Comparison of ENCODE assay signal across 1 cellular context in genomic region chr5:181223729-181224389, GRCh38.
A peak's percentile ranks its signal among the peaks of the same experiment; 100 is the strongest.
TF ChIP-seq lines count a peak whose summit lies in the region.

No MANE protein-coding gene starts in this region.

TF ChIP-seq in H1, 55 proteins besides CTCF, POLR2A, EP300 and RAD21:
- TF ChIP-seq PHF8 (conservative IDR thresholded peaks at IDR 0.05; ENCODE audit: low read depth, low read length), result no peak
- no peak for TF ChIP-seq JUN (IDR thresholded peaks at IDR 0.05; ENCODE audit: low read depth, low read length)
- TF ChIP-seq, protein P1, sequence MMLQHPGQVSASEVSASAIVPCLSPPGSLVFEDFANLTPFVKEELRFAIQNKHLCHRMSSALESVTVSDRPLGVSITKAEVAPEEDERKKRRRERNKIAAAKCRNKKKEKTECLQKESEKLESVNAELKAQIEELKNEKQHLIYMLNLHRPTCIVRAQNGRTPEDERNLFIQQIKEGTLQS (IDR thresholded peaks at IDR 0.05; ENCODE audit: insufficient read depth, low read depth, low read length), result 0 out of 2 replicates have a peak, but pooled peaks have one; percentile 7
- TF ChIP-seq CREB1 (IDR thresholded peaks at IDR 0.05), result 0 out of 2 replicates have a peak, but pooled peaks have one; percentile 3
- peak in 1 of 2 experiments; percentile 17; a peak in 1 of 4 replicates for TF ChIP-seq SIN3A (conservative IDR thresholded peaks at IDR 0.05 in 1 of 2, IDR thresholded peaks at IDR 0.05 in 1 of 2; ENCODE audit: low read depth in 1 of 2, low read length in 2 of 2)
- TF ChIP-seq CTBP2 (IDR thresholded peaks at IDR 0.05; ENCODE audit: borderline replicate concordance, insufficient read depth, insufficient read length, low read length), result no peak
- TF ChIP-seq ZNF274 (IDR thresholded peaks at IDR 0.05; ENCODE audit: borderline replicate concordance, extremely low read depth, low read length), result no peak
- no peak for TF ChIP-seq NANOG (IDR thresholded peaks at IDR 0.05; ENCODE audit: insufficient read depth, low read depth, low read length, poor library complexity, severe bottlenecking)
- peak; percentile 93 for TF ChIP-seq YY1 (IDR thresholded peaks at IDR 0.05; ENCODE audit: low read depth, low read length)
- 0 out of 2 replicates have a peak, but pooled peaks have one; percentile 18 for TF ChIP-seq TEAD4 (IDR thresholded peaks at IDR 0.05; ENCODE audit: low read depth, low read length)
- no peak for TF ChIP-seq HDAC6 (IDR thresholded peaks at IDR 0.05; ENCODE audit: low read depth, low read length)
- no peak for TF ChIP-seq TBP (IDR thresholded peaks at IDR 0.05; ENCODE audit: low read depth, low read length)
- TF ChIP-seq, protein P2, sequence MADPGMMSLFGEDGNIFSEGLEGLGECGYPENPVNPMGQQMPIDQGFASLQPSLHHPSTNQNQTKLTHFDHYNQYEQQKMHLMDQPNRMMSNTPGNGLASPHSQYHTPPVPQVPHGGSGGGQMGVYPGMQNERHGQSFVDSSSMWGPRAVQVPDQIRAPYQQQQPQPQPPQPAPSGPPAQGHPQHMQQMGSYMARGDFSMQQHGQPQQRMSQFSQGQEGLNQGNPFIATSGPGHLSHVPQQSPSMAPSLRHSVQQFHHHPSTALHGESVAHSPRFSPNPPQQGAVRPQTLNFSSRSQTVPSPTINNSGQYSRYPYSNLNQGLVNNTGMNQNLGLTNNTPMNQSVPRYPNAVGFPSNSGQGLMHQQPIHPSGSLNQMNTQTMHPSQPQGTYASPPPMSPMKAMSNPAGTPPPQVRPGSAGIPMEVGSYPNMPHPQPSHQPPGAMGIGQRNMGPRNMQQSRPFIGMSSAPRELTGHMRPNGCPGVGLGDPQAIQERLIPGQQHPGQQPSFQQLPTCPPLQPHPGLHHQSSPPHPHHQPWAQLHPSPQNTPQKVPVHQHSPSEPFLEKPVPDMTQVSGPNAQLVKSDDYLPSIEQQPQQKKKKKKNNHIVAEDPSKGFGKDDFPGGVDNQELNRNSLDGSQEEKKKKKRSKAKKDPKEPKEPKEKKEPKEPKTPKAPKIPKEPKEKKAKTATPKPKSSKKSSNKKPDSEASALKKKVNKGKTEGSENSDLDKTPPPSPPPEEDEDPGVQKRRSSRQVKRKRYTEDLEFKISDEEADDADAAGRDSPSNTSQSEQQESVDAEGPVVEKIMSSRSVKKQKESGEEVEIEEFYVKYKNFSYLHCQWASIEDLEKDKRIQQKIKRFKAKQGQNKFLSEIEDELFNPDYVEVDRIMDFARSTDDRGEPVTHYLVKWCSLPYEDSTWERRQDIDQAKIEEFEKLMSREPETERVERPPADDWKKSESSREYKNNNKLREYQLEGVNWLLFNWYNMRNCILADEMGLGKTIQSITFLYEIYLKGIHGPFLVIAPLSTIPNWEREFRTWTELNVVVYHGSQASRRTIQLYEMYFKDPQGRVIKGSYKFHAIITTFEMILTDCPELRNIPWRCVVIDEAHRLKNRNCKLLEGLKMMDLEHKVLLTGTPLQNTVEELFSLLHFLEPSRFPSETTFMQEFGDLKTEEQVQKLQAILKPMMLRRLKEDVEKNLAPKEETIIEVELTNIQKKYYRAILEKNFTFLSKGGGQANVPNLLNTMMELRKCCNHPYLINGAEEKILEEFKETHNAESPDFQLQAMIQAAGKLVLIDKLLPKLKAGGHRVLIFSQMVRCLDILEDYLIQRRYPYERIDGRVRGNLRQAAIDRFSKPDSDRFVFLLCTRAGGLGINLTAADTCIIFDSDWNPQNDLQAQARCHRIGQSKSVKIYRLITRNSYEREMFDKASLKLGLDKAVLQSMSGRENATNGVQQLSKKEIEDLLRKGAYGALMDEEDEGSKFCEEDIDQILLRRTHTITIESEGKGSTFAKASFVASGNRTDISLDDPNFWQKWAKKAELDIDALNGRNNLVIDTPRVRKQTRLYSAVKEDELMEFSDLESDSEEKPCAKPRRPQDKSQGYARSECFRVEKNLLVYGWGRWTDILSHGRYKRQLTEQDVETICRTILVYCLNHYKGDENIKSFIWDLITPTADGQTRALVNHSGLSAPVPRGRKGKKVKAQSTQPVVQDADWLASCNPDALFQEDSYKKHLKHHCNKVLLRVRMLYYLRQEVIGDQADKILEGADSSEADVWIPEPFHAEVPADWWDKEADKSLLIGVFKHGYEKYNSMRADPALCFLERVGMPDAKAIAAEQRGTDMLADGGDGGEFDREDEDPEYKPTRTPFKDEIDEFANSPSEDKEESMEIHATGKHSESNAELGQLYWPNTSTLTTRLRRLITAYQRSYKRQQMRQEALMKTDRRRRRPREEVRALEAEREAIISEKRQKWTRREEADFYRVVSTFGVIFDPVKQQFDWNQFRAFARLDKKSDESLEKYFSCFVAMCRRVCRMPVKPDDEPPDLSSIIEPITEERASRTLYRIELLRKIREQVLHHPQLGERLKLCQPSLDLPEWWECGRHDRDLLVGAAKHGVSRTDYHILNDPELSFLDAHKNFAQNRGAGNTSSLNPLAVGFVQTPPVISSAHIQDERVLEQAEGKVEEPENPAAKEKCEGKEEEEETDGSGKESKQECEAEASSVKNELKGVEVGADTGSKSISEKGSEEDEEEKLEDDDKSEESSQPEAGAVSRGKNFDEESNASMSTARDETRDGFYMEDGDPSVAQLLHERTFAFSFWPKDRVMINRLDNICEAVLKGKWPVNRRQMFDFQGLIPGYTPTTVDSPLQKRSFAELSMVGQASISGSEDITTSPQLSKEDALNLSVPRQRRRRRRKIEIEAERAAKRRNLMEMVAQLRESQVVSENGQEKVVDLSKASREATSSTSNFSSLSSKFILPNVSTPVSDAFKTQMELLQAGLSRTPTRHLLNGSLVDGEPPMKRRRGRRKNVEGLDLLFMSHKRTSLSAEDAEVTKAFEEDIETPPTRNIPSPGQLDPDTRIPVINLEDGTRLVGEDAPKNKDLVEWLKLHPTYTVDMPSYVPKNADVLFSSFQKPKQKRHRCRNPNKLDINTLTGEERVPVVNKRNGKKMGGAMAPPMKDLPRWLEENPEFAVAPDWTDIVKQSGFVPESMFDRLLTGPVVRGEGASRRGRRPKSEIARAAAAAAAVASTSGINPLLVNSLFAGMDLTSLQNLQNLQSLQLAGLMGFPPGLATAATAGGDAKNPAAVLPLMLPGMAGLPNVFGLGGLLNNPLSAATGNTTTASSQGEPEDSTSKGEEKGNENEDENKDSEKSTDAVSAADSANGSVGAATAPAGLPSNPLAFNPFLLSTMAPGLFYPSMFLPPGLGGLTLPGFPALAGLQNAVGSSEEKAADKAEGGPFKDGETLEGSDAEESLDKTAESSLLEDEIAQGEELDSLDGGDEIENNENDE (IDR thresholded peaks at IDR 0.05; ENCODE audit: insufficient replicate concordance, low read length), result no peak
- TF ChIP-seq KDM4A (IDR thresholded peaks at IDR 0.05; ENCODE audit: low read depth, low read length, severe bottlenecking), result peak; percentile 22
- TF ChIP-seq RFX5 (IDR thresholded peaks at IDR 0.05; ENCODE audit: borderline replicate concordance, low read depth, low read length), result no peak
- TF ChIP-seq SAP30 (IDR thresholded peaks at IDR 0.05; ENCODE audit: insufficient read depth, insufficient replicate concordance, low read length), result peak; percentile 77
- TF ChIP-seq CEBPB (IDR thresholded peaks at IDR 0.05; ENCODE audit: low read depth, low read length), result 0 out of 2 replicates have a peak, but pooled peaks have one; percentile 1
